In the genomic region with DNA sequence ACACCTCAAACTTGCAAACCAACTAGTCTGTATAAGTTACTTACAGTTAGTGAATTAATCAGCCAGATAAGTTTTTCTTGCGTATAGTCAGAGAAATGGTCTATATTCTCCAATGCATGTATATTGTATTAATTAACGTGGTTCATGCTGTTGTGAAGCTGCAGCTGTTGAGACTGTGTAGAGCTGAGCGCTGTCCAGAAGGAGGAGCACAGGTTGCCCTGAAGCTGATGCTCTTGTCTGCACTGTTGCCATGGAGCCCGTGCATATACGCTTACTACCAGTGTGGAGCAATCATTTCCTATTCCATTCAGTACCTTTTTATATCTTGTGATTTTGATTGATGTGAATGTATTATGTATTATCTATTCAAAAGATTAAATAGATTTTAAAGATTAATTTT, we compare ENCODE assay signal across 1 cellular context.
TF ChIP-seq lines count a peak whose summit lies in the region.

No MANE protein-coding gene starts in this region.

TF ChIP-seq in WTC11, 78 proteins besides CTCF, POLR2A, EP300 and RAD21 (continued from another document):
- TF ChIP-seq IRF1 (CRISPR knock-in tag; IDR thresholded peaks at IDR 0.05) (no peak), USF2 (CRISPR knock-in tag; IDR thresholded peaks at IDR 0.05) (no peak), JAZF1 (CRISPR knock-in tag; IDR thresholded peaks at IDR 0.05) (no peak)
